Comparison of ENCODE assay signal across 24 cellular contexts in the genomic region with DNA sequence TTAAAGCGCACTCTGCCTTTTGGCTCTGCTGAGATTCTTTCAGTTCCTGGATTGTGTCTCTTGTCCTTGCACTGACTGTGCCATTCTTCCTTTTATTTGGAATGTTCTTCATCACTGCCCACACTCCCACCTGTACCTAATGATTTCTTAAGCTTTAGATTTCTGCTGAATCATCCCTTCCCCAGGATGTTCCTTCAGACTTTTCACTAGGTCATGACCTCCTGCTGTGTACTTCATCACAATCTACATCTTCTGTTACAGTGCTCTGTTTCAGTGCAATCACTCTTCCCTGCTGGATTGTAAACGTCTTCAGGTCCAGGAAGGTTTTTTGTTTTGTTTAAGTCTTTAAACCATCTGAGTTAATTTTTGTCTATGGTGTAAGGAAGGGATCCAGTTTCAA.
DNase-seq lines count a peak whose midpoint lies in the region; ATAC-seq and TF ChIP-seq lines count a peak whose summit lies in the region.
"Had no signal": no experiment of that assay in that cellular context is flagged by ENCODE, and none has a peak within 500 bp of the region (broad histone marks: within the 10 kb centered on the region; RNA-seq: fewer than 3 reads in every experiment).

No MANE protein-coding gene starts in this region.

- H3K4me1 ChIP-seq in GM23338 (ENCODE audit: insufficient read depth), result peaks cover 8% of the 10 kb centered on the region; the same call in 1 of the 2 replicates
- H3K4me1 ChIP-seq: parathyroid adenoma had no signal

- H3K9me2 ChIP-seq in GM23338 (ENCODE audit: insufficient read depth), result peaks cover 10% of the 10 kb centered on the region; the same call in 1 of the 2 replicates

- H3K27ac Mint-ChIP-seq in GM23338, result peak overlapping the region; percentile 77
- peak overlapping the region; percentile 89 for H3K27ac Mint-ChIP-seq in nephron progenitor cell
- H3K27ac Mint-ChIP-seq: CD4-positive, CD25-positive, alpha-beta regulatory T cell; HFFc6; natural killer cell treated with Interleukin-12 subunit alpha and Interleukin-12 subunit beta and Interleukin-15 and Interleukin-18, amount 100 ng/mL, for 72 hours; stimulated activated naive CD8-positive, alpha-beta T cell treated with anti-CD3 and anti-CD28 coated beads, Interleukin-15, Interleukin-2, amounts not matched to agents 100 ng/mL and 50 ng/mL, for 24 hours had no signal

- TF ChIP-seq CTCF in GM23338 (conservative IDR thresholded peaks at IDR 0.05; ENCODE audit: low read depth in 2 of 2) (no peak), nephron progenitor cell (IDR thresholded peaks at IDR 0.05) (no peak)

- H3F3A ChIP-seq in GM23338 (replicated peaks; ENCODE audit: low read depth), result no peaks in the 10 kb centered on the region

- H3K4me3 ChIP-seq in GM23338, result no peak overlapping the region

- H3K9me3 Mint-ChIP-seq in GM23338 (0 out of 3 replicates have a peak, but pooled peaks cover 2% of the 10 kb centered on the region), nephron progenitor cell (peaks cover 35% of the 10 kb centered on the region)
- H3K9me3 Mint-ChIP-seq: natural killer cell treated with Interleukin-12 subunit alpha and Interleukin-12 subunit beta and Interleukin-15 and Interleukin-18, amount 100 ng/mL, for 72 hours had no signal

- no peak overlapping the region for H2AFZ ChIP-seq in GM23338
- H2AFZ ChIP-seq: parathyroid adenoma had no signal

- H3K27me3 ChIP-seq in GM23338 (ENCODE audit: insufficient read depth), result no peaks in the 10 kb centered on the region

- H3K27me3 Mint-ChIP-seq in GM23338 (ENCODE audit: insufficient read depth, low read depth, poor library complexity) (no peaks in the 10 kb centered on the region), nephron progenitor cell (ENCODE audit: low read depth, poor library complexity) (no peaks in the 10 kb centered on the region)

- no peaks in the 10 kb centered on the region for H3K79me2 ChIP-seq in GM23338 (replicated peaks; ENCODE audit: insufficient read depth)
- H3K79me2 ChIP-seq: parathyroid adenoma had no signal

- no peak overlapping the region for H3K27ac ChIP-seq in GM23338 (ENCODE audit: low read depth)
- H3K27ac ChIP-seq: parathyroid adenoma, VCaP had no signal

- DNase-seq in GM23338 (ENCODE audit: low spot score) (peak; percentile 71), M059J (ENCODE audit: low read depth) (peak; percentile 10), iPS DF 19.7 (ENCODE audit: low read depth, low spot score) (peak; percentile 56), nephron progenitor cell (no peak), middle frontal gyrus (ENCODE audit: extremely low spot score, low spot score) (no peak), GM19238 (ENCODE audit: insufficient read length, low spot score) (no peak), putamen (ENCODE audit: low spot score) (no peak), NCI-H146 treated with DMSO at 0.1 percent for 48 hours (lab: John Stamatoyannopoulos, UW; ENCODE audit: unreplicated experiment) (no peak)
- DNase-seq: activated naive CD4-positive, alpha-beta T cell treated with anti-CD3 and anti-CD28 coated beads, Interleukin-2, amount 50 U/mL, for 16 hours; CD4-positive, CD25-positive, alpha-beta regulatory T cell; dermis blood vessel endothelial cell; HFFc6; midbrain; NCI-H1105; NCI-H2029 treated with DMSO at 0.1 percent for 48 hours; NCI-H446 treated with DMSO at 0.1 percent for 48 hours; OCI-M1 had no signal

- no peaks in the 10 kb centered on the region for H3K36me3 ChIP-seq in GM23338 (ENCODE audit: insufficient read depth)

- 0 out of 2 replicates have a peak overlapping the region, but pooled peaks have one; percentile 2 for H3K4me2 ChIP-seq in GM23338

- no peaks in the 10 kb centered on the region for H4K20me1 ChIP-seq in GM23338 (replicated peaks; ENCODE audit: insufficient read depth)

- H3K4me3 Mint-ChIP-seq in GM23338, result no peak overlapping the region
- no peak overlapping the region for H3K4me3 Mint-ChIP-seq in nephron progenitor cell
- H3K4me3 Mint-ChIP-seq: CD4-positive, CD25-positive, alpha-beta regulatory T cell; HFFc6; natural killer cell treated with Interleukin-12 subunit alpha and Interleukin-12 subunit beta and Interleukin-15 and Interleukin-18, amount 100 ng/mL, for 72 hours; stimulated activated naive CD8-positive, alpha-beta T cell treated with anti-CD3 and anti-CD28 coated beads, Interleukin-15, Interleukin-2, amounts not matched to agents 100 ng/mL and 50 ng/mL, for 24 hours had no signal

- H3K4me1 Mint-ChIP-seq in GM23338, result peaks cover 10% of the 10 kb centered on the region
- peaks cover 44% of the 10 kb centered on the region for H3K4me1 Mint-ChIP-seq in nephron progenitor cell
- H3K4me1 Mint-ChIP-seq: CD4-positive, CD25-positive, alpha-beta regulatory T cell had no signal

- peak; percentile 74 for ATAC-seq in GM23338
- ATAC-seq: left lobe of liver; natural killer cell treated with Interleukin-12 subunit alpha and Interleukin-12 subunit beta and Interleukin-15 and Interleukin-18, amount 100 ng/mL, for 72 hours; Right ventricle myocardium inferior; sciatic nerve had no signal

- H3K36me3 Mint-ChIP-seq in GM23338 (ENCODE audit: low read depth) (no peaks in the 10 kb centered on the region), nephron progenitor cell (ENCODE audit: low read depth) (peaks cover 11% of the 10 kb centered on the region)
- H3K36me3 Mint-ChIP-seq: CD4-positive, CD25-positive, alpha-beta regulatory T cell had no signal

TF ChIP-seq in GM23338, 12 proteins besides CTCF, POLR2A, EP300 and RAD21:
- no peak for TF ChIP-seq NANOG (IDR thresholded peaks at IDR 0.05; ENCODE audit: borderline replicate concordance)
- TF ChIP-seq, protein P1, sequence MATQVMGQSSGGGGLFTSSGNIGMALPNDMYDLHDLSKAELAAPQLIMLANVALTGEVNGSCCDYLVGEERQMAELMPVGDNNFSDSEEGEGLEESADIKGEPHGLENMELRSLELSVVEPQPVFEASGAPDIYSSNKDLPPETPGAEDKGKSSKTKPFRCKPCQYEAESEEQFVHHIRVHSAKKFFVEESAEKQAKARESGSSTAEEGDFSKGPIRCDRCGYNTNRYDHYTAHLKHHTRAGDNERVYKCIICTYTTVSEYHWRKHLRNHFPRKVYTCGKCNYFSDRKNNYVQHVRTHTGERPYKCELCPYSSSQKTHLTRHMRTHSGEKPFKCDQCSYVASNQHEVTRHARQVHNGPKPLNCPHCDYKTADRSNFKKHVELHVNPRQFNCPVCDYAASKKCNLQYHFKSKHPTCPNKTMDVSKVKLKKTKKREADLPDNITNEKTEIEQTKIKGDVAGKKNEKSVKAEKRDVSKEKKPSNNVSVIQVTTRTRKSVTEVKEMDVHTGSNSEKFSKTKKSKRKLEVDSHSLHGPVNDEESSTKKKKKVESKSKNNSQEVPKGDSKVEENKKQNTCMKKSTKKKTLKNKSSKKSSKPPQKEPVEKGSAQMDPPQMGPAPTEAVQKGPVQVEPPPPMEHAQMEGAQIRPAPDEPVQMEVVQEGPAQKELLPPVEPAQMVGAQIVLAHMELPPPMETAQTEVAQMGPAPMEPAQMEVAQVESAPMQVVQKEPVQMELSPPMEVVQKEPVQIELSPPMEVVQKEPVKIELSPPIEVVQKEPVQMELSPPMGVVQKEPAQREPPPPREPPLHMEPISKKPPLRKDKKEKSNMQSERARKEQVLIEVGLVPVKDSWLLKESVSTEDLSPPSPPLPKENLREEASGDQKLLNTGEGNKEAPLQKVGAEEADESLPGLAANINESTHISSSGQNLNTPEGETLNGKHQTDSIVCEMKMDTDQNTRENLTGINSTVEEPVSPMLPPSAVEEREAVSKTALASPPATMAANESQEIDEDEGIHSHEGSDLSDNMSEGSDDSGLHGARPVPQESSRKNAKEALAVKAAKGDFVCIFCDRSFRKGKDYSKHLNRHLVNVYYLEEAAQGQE (IDR thresholded peaks at IDR 0.05; ENCODE audit: unreplicated experiment), result no peak

Comparison
In these comparisons a context has a peak if more than half of its experiments do, and no peak if none do; other contexts are left out.
1. DNase-seq: peak in GM23338 (single experiment), M059J (single experiment) and iPS DF 19.7 (single experiment); none in nephron progenitor cell (single experiment), middle frontal gyrus (single experiment), GM19238 (single experiment), putamen (single experiment) and NCI-H146 treated with DMSO at 0.1 percent for 48 hours (single experiment).